ENCODE assay signal across 10 cellular contexts in genomic region chr3:156787926-156788663, GRCh38. TPM values are rescaled to one million over a fixed set of nuclear protein-coding genes. Genes with fewer than 3 reads are reported as not detected.
DNase-seq lines count a peak whose midpoint lies in the region; ATAC-seq lines count a peak whose summit lies in the region.
"Had no signal": no experiment of that assay in that cellular context is flagged by ENCODE, and none has a peak within 500 bp of the region (broad histone marks: within the 10 kb centered on the region; RNA-seq: fewer than 3 reads in every experiment).

No MANE protein-coding gene starts in this region.

- H3K9me3 ChIP-seq in neuronal stem cell (replicated peaks in 1 of 2; ENCODE audit: control insufficient read depth in 2 of 2, insufficient read depth in 1 of 2, low read depth in 1 of 2, low read length in 2 of 2) = no peaks in the 10 kb centered on the region
- H3K9me3 ChIP-seq: BLaER1 had no signal

- no peak overlapping the region for H3K23ac ChIP-seq in neuronal stem cell (ENCODE audit: low read depth, low read length, poor library complexity)

- no peak overlapping the region for H2BK12ac ChIP-seq in neuronal stem cell (ENCODE audit: low read length)

- no peaks in the 10 kb centered on the region for H3K79me1 ChIP-seq in neuronal stem cell (ENCODE audit: low read depth, low read length)

- H3K9me3 Mint-ChIP-seq in T-cell = no peaks in the 10 kb centered on the region
- H3K9me3 Mint-ChIP-seq: naive B cell had no signal

- H3K4me3 Mint-ChIP-seq in T-cell = no peak overlapping the region
- H3K4me3 Mint-ChIP-seq: naive B cell had no signal

- WGBS in neuronal stem cell (ENCODE audit: extremely low coverage in 2 of 2, insufficient read length in 2 of 2, insufficient replicate concordance in 1 of 2), 2 donors = no CpG with 5 or more reads among the region's 1 CpG

- H3K18ac ChIP-seq in neuronal stem cell (ENCODE audit: low read length) = no peak overlapping the region

- no peak overlapping the region for H3K14ac ChIP-seq in neuronal stem cell (ENCODE audit: low read length)

- no peak overlapping the region for H2AFZ ChIP-seq in neuronal stem cell (ENCODE audit: low read length)

- POLR2A ChIA-PET in T-cell (lab: Charles Lee) = no interaction called here

- H2BK5ac ChIP-seq in neuronal stem cell (ENCODE audit: low read length) = no peak overlapping the region

- no peak for DNase-seq in activated CD4-positive, CD25-positive, alpha-beta regulatory T cell treated with anti-CD3 and anti-CD28 coated beads, Interleukin-2, amount 50 U/mL, for 72 hours
- peak; percentile 43 for DNase-seq in SK-MEL-5 (ENCODE audit: low read depth, low spot score)
- DNase-seq in islet precursor cell = peak; percentile 66
- DNase-seq in T-cell = no peak
- no peak for DNase-seq in neuronal stem cell (ENCODE audit: low spot score)
- DNase-seq in NCI-H2227 (lab: John Stamatoyannopoulos, UW; ENCODE audit: unreplicated experiment) = no peak
- DNase-seq: naive B cell had no signal

- H3K27ac Mint-ChIP-seq in T-cell = no peak overlapping the region
- H3K27ac Mint-ChIP-seq: naive B cell had no signal

- no peaks in the 10 kb centered on the region for H3K27me3 ChIP-seq in neuronal stem cell (ENCODE audit: control insufficient read depth in 3 of 3, insufficient read depth in 3 of 3, low read depth in 1 of 3, low read length in 3 of 3)
- H3K27me3 ChIP-seq: BLaER1 had no signal

- H3K4me3 ChIP-seq in neuronal stem cell (ENCODE audit: low read length in 2 of 2) = no peak overlapping the region
- H3K4me3 ChIP-seq: BLaER1 had no signal

- in situ Hi-C loops in SK-MEL-5 (cut with HindIII; ENCODE audit: low pct_unique_long_range_greater_than_20kb, low sequenced_read_pairs) = no loop called here

- H3K4me1 ChIP-seq in neuronal stem cell (ENCODE audit: control insufficient read depth in 2 of 2, insufficient read depth in 1 of 2, low read depth in 1 of 2, low read length in 2 of 2) = peaks cover 1 to 2% of the 10 kb centered on the region in 2 donors

- no peak overlapping the region for H3K4me2 ChIP-seq in neuronal stem cell (ENCODE audit: insufficient read depth, low read length, poor library complexity, severe bottlenecking)
- H3K4me2 ChIP-seq: BLaER1 had no signal

- no peak overlapping the region for H3K4ac ChIP-seq in neuronal stem cell (ENCODE audit: low read length)

- no peak overlapping the region for H4K8ac ChIP-seq in neuronal stem cell (ENCODE audit: low read depth, low read length)

- ATAC-seq in activated CD4-positive, CD25-positive, alpha-beta regulatory T cell treated with anti-CD3 and anti-CD28 coated beads, Interleukin-2, amount 50 U/mL, for 24 hours = peak; percentile 94 to 97
- ATAC-seq in HG02678 (IDR thresholded peaks at IDR 0.05; ENCODE audit: unreplicated experiment) = peak; percentile 78
- ATAC-seq in T-cell (replicated peaks in 1 of 4) = no peak

- peaks cover 9 to 12% (median 11%) of the 10 kb centered on the region in 3 donors for H3K4me1 Mint-ChIP-seq in T-cell

- H3K9ac ChIP-seq in neuronal stem cell (ENCODE audit: low read depth, low read length, poor library complexity) = no peak overlapping the region
- H3K9ac ChIP-seq: BLaER1 had no signal

- no peak overlapping the region for H2BK120ac ChIP-seq in neuronal stem cell (ENCODE audit: low read depth, low read length)

- H2AK5ac ChIP-seq in neuronal stem cell (ENCODE audit: low read depth, low read length) = no peak overlapping the region

- H3K36me3 ChIP-seq in neuronal stem cell (replicated peaks in 1 of 2; ENCODE audit: control insufficient read depth in 2 of 2, insufficient read depth in 2 of 2, low read length in 2 of 2) = no peaks in the 10 kb centered on the region
- H3K36me3 ChIP-seq: BLaER1 had no signal

- H4K91ac ChIP-seq in neuronal stem cell (ENCODE audit: low read depth, low read length, poor library complexity) = no peak overlapping the region

- CTCF ChIA-PET in T-cell (lab: Charles Lee) = interaction anchor here in 1 of 2 donors (0.9 kb wide), 1 partner anchor 29 kb away, joined by 3 read pairs; no protein-coding TSS in a partner anchor

- no peak overlapping the region for H3K27ac ChIP-seq in neuronal stem cell (replicated peaks; ENCODE audit: low read length)
- H3K27ac ChIP-seq: BLaER1 had no signal

- peaks cover 19% of the 10 kb centered on the region for H3K36me3 Mint-ChIP-seq in T-cell

- H2BK15ac ChIP-seq in neuronal stem cell (ENCODE audit: low read length) = no peak overlapping the region

- no peaks in the 10 kb centered on the region for H3K27me3 Mint-ChIP-seq in T-cell
- H3K27me3 Mint-ChIP-seq: naive B cell had no signal

RNA-seq across cellular contexts. Expression of gene LEKR1, which starts 38.1 kb away (rescaled TPM):
- total RNA-seq in SK-MEL-5 (2014; rRNA removed; shearing (Covaris generic)) = 0.21 TPM in 1 of 2 replicates, not detected in the other
- 0.08 TPM in 1 of 2 replicates, not detected in the other for polyA plus RNA-seq in SK-MEL-5 (2015; cell fraction: cytosol; rRNA removed)
- 0.11 and 0.60 TPM in 2 replicates for polyA plus RNA-seq in SK-MEL-5 (2015; cell fraction: nucleus; rRNA removed)
- total RNA-seq in T-cell = 1 to 10 TPM; 1.2 to 3.6 (median 2.8) TPM
- polyA plus RNA-seq in neuronal stem cell (2013, experiment 1 of 2) = 0.54 TPM
- 0.22 TPM for polyA plus RNA-seq in neuronal stem cell (2013, experiment 2 of 2)

Comparison
In these comparisons a context has a peak if more than half of its experiments do, and no peak if none do; other contexts are left out.
1. ATAC-seq: peak in activated CD4-positive, CD25-positive, alpha-beta regulatory T cell treated with anti-CD3 and anti-CD28 coated beads, Interleukin-2, amount 50 U/mL, for 24 hours (2 of 2) and HG02678 (single experiment); none in T-cell (0 of 4).
2. DNase-seq: peak in SK-MEL-5 (single experiment) and islet precursor cell (single experiment); none in activated CD4-positive, CD25-positive, alpha-beta regulatory T cell treated with anti-CD3 and anti-CD28 coated beads, Interleukin-2, amount 50 U/mL, for 72 hours (single experiment), T-cell (0 of 34), neuronal stem cell (single experiment) and NCI-H2227 (single experiment).